Comparison of ENCODE assay signal across 15 cellular contexts in genomic region chr10:88116491-88116890, GRCh38.
DNase-seq lines count a peak whose midpoint lies in the region; ATAC-seq, FAIRE-seq and TF ChIP-seq lines count a peak whose summit lies in the region.
"Had no signal": no experiment of that assay in that cellular context is flagged by ENCODE, and none has a peak within 500 bp of the region (broad histone marks: within the 10 kb centered on the region; RNA-seq: fewer than 3 reads in every experiment).

No MANE protein-coding gene starts in this region.

- H3K4me3 Mint-ChIP-seq in progenitor cell of endocrine pancreas (ENCODE audit: low read depth): no peak overlapping the region
- H3K4me3 Mint-ChIP-seq: activated CD8-positive, alpha-beta T cell treated with anti-CD3 and anti-CD28 coated beads, Interleukin-2, amount 10 ng/mL, durations not matched to agents 7 days and 5 days had no signal

- H3K27ac Mint-ChIP-seq in progenitor cell of endocrine pancreas: no peak overlapping the region
- H3K27ac Mint-ChIP-seq: activated CD8-positive, alpha-beta T cell treated with anti-CD3 and anti-CD28 coated beads, Interleukin-2, amount 10 ng/mL, durations not matched to agents 7 days and 5 days had no signal

- no peaks in the 10 kb centered on the region for H3K36me3 Mint-ChIP-seq in progenitor cell of endocrine pancreas (ENCODE audit: insufficient read depth)

- no peaks in the 10 kb centered on the region for H3K4me1 Mint-ChIP-seq in progenitor cell of endocrine pancreas (ENCODE audit: low read depth)

- no peak for TF ChIP-seq CTCF in progenitor cell of endocrine pancreas (IDR thresholded peaks at IDR 0.05; ENCODE audit: unreplicated experiment)

- DNase-seq in AG08396 (ENCODE audit: low spot score) (peak; percentile 12), GM19239 (ENCODE audit: insufficient read length, low spot score) (no peak), NOMO-1 treated with dmso at 0.1 percent for 144 hours (lab: John Stamatoyannopoulos, UW; ENCODE audit: unreplicated experiment) (peak; percentile 28), fibroblast of peridontal ligament (ENCODE audit: extremely low read depth) (peak; percentile 54), amygdala (lab: John Stamatoyannopoulos, UW) (no peak), progenitor cell of endocrine pancreas (ENCODE audit: low spot score, unreplicated experiment) (no peak)
- DNase-seq: activated effector memory CD4-positive, alpha-beta T cell treated with Interleukin-2 at 50 U/mL for 16 hours; effector CD8-positive, alpha-beta T cell; left cardiac atrium; NCI-H526 had no signal

- FAIRE-seq in GM19239 (lab: Jason Lieb, UNC): peak; percentile 63
- FAIRE-seq: HTR-8/SVneo had no signal

- H3K9me3 Mint-ChIP-seq in progenitor cell of endocrine pancreas (ENCODE audit: low read depth): no peaks in the 10 kb centered on the region

- ATAC-seq in HG03354 (IDR thresholded peaks at IDR 0.05; ENCODE audit: poor library complexity, severe bottlenecking, unreplicated experiment) (no peak), GM21381 (IDR thresholded peaks at IDR 0.05; ENCODE audit: unreplicated experiment) (no peak)
- ATAC-seq: left cardiac atrium, Right ventricle myocardium inferior had no signal

- H3K27me3 Mint-ChIP-seq in progenitor cell of endocrine pancreas: peaks cover 10% of the 10 kb centered on the region

Comparison
In these comparisons a context has a peak if more than half of its experiments do, and no peak if none do; other contexts are left out.
1. DNase-seq: peak in AG08396 (single experiment), NOMO-1 treated with dmso at 0.1 percent for 144 hours (single experiment) and fibroblast of peridontal ligament (single experiment); none in GM19239 (single experiment), amygdala (0 of 56) and progenitor cell of endocrine pancreas (single experiment).